ENCODE assay signal across 8 cellular contexts in genomic region chr16:57735755-57736418, GRCh38. TPM values are rescaled to one million over a fixed set of nuclear protein-coding genes. Genes with fewer than 3 reads are reported as not detected.
DNase-seq lines count a peak whose midpoint lies in the region; ATAC-seq, FAIRE-seq and TF ChIP-seq lines count a peak whose summit lies in the region.

TSS of gene KATNB1 (plus strand) at chr16:57735770. CDS start at chr16:57737244, 1,474 bp downstream.

- POLR2A ChIA-PET in Panc1 (lab: Charles Lee) (interaction anchor here (0.8 kb wide), 1 partner anchor 94 kb away, joined by 3 read pairs; no protein-coding TSS in a partner anchor), H1 (lab: Charles Lee; ENCODE audit: partially characterized antibody) (interaction anchor here (0.6 to 4.2 kb wide), 31 partner anchors 10 to 799 kb away, joined by 3 to 22 read pairs (median 4); partner anchors contain the start of genes ADGRG3, CCDC102A, MMP15 and USB1)

- no TSS peak for BruUV-seq in Panc1 (replicated peaks; lab: Mats Ljungman, UMichigan)

- H3K4me1 ChIP-seq in Panc1 (ENCODE audit: control insufficient read depth, insufficient read depth, low read length) (peaks cover 4% of the 10 kb centered on the region), H1 (replicated peaks in 1 of 4; ENCODE audit: control insufficient read depth in 3 of 4, insufficient read depth in 4 of 4, low read length in 3 of 4) (peaks cover 0 to 15% (median 4%) of the 10 kb centered on the region in 4 experiments; a peak in 6 of 7 replicates)

- H3K4me2 ChIP-seq in H1 (ENCODE audit: insufficient read depth in 1 of 2, low read depth in 2 of 2, low read length in 2 of 2): peak within 1 kb of the TSS; percentile 78 to 95

- no peak; a peak in 2 of 3 replicates for TF ChIP-seq POLR2A in H1 (IDR thresholded peaks at IDR 0.05; ENCODE audit: control extremely low read depth in 1 of 2, low read depth in 2 of 2, low read length in 2 of 2)

- no peak for TF ChIP-seq EP300 in H1 (IDR thresholded peaks at IDR 0.05; ENCODE audit: borderline replicate concordance in 1 of 2, low read depth in 2 of 2, low read length in 2 of 2)

- intact Hi-C loops in Panc1 (cut with micrococcal nuclease; ENCODE audit: unreplicated experiment): loop anchor here (5.0 kb wide), 1 partner anchor 144 kb away; no protein-coding TSS in a partner anchor

- H4K5ac ChIP-seq in H1 (ENCODE audit: insufficient read length, low read depth, low read length): peak within 1 kb of the TSS; percentile 31

- H3K36me3 ChIP-seq in Panc1 (ENCODE audit: control insufficient read depth, insufficient read depth, low read length) (peaks cover 3% of the 10 kb centered on the region; the same call in 1 of the 2 replicates), H1 (ENCODE audit: control insufficient read depth in 2 of 4, insufficient read depth in 4 of 4, low read length in 3 of 4) (peaks cover 0 to 5% (median 0%) of the 10 kb centered on the region in 4 experiments; a peak in 3 of 8 replicates)

- H3K9me3 ChIP-seq in Panc1 (ENCODE audit: control insufficient read depth, insufficient read depth, low read depth, low read length) (no peaks in the 10 kb centered on the region), H1 (ENCODE audit: insufficient read depth in 2 of 2, low read depth in 1 of 2, low read length in 1 of 2) (no peaks in the 10 kb centered on the region; a peak in 1 of 4 replicates)

- no peak within 1 kb of the TSS; the same call in 1 of the 2 replicates for H2AFZ ChIP-seq in H1 (ENCODE audit: low read length)

- H2BK5ac ChIP-seq in H1 (ENCODE audit: low read depth, low read length): peak within 1 kb of the TSS; percentile 90

- peak within 1 kb of the TSS; percentile 46 to 98 (median 90) for H3K9ac ChIP-seq in H1 (replicated peaks in 1 of 4; ENCODE audit: extremely low read depth in 1 of 4, low read depth in 3 of 4, low read length in 3 of 4)

- H3K79me2 ChIP-seq in H1 (ENCODE audit: control insufficient read depth in 1 of 2, insufficient read depth in 2 of 2, low read length in 2 of 2): no peaks in the 10 kb centered on the region; a peak in 1 of 4 replicates

- no peak within 1 kb of the TSS for H4K91ac ChIP-seq in H1 (replicated peaks; ENCODE audit: insufficient read length, low read length)

- peak within 1 kb of the TSS; percentile 62 for H3K56ac ChIP-seq in H1 (replicated peaks; ENCODE audit: insufficient read length, low read depth, low read length)

- TF ChIP-seq CTCF in Panc1 (IDR thresholded peaks at IDR 0.05) (no peak), H1 (IDR thresholded peaks at IDR 0.05; ENCODE audit: control extremely low read depth in 1 of 3, insufficient read depth in 1 of 3, low read depth in 1 of 3, low read length in 3 of 3) (no peak)

- in situ Hi-C loops in Panc1 (cut with HindIII; ENCODE audit: low pct_unique_long_range_greater_than_20kb, low sequenced_read_pairs): no loop called here

- DNase-seq in activated naive CD4-positive, alpha-beta T cell treated with Interleukin-2 at 50 U/mL for 16 hours: peak; percentile 8
- no peak for DNase-seq in activated naive CD4-positive, alpha-beta T cell treated with anti-CD3 and anti-CD28 coated beads, Interleukin-2, amount 50 U/mL, for 16 hours
- no peak for DNase-seq in Panc1 (ENCODE audit: low read depth, low spot score)
- no peak for DNase-seq in H1 (ENCODE audit: low read depth in 1 of 2, low spot score in 2 of 2)
- DNase-seq in myocyte (ENCODE audit: low read depth): no peak
- no peak for DNase-seq in RPMI8226
- DNase-seq in stimulated activated CD4-positive, alpha-beta T cell treated with anti-CD3 and anti-CD28 coated beads, Interleukin-15, amount 100 ng/mL, for 24 hours: no peak

- H3K4me3 ChIP-seq in Panc1 (ENCODE audit: low read depth in 2 of 2, low read length in 2 of 2): peak within 1 kb of the TSS; percentile 75 to 81
- peak within 1 kb of the TSS; percentile 73 to 93 (median 86) for H3K4me3 ChIP-seq in H1 (ENCODE audit: extremely low read depth in 1 of 4, insufficient read depth in 2 of 4, low read depth in 3 of 4, low read length in 4 of 4)

- H2BK20ac ChIP-seq in H1 (ENCODE audit: low read length): no peak within 1 kb of the TSS

- CTCF ChIA-PET in Panc1 (lab: Charles Lee): interaction anchor here (0.6 to 1.2 kb wide), 6 partner anchors 13 to 763 kb away, joined by 3 to 17 read pairs (median 4); partner anchors contain the start of gene DRC7
- CTCF ChIA-PET in H1 (lab: Charles Lee; ENCODE audit: partially characterized antibody): interaction anchor here (0.5 to 2.8 kb wide), 24 partner anchors 9 to 287 kb away, joined by 3 to 24 read pairs (median 3); partner anchors contain the start of gene KIFC3

- H3K18ac ChIP-seq in H1 (ENCODE audit: extremely low read depth, low read length): peak within 1 kb of the TSS; percentile 85

- WGBS in H1 (ENCODE audit: extremely low coverage in 1 of 2, insufficient coverage in 1 of 2, insufficient read length in 1 of 2, insufficient replicate concordance in 2 of 2, low coverage in 1 of 2, low lambda C conversion rate in 2 of 2, missing lambda C conversion rate in 1 of 2), 2 experiments: 7% methylated on average over 19 of the region's 35 CpGs; no CpG with 5 or more reads in 1 of the 2 experiments

- no peak within 1 kb of the TSS for H3K14ac ChIP-seq in H1 (ENCODE audit: insufficient read length)

- no peak within 1 kb of the TSS for H3K23ac ChIP-seq in H1 (ENCODE audit: insufficient read length)

- H3K23me2 ChIP-seq in H1 (ENCODE audit: low read depth, low read length): peaks cover 13% of the 10 kb centered on the region; the same call in 1 of the 2 replicates

- H3K27ac ChIP-seq in Panc1 (ENCODE audit: low read length) (peak within 1 kb of the TSS; percentile 93), H1 (ENCODE audit: low read depth, low read length) (peak within 1 kb of the TSS; percentile 89)

- 0 out of 2 replicates have a peak within 1 kb of the TSS, but pooled peaks have one; percentile 53 for H2AK5ac ChIP-seq in H1 (ENCODE audit: low read depth, low read length)

- peak within 1 kb of the TSS; percentile 36 for H3K4ac ChIP-seq in H1 (replicated peaks; ENCODE audit: insufficient read length, low read depth, low read length)

- TF ChIP-seq RAD21 in H1 (IDR thresholded peaks at IDR 0.05 in 1 of 2, conservative IDR thresholded peaks at IDR 0.05 in 1 of 2; ENCODE audit: low read depth in 2 of 2, low read length in 2 of 2): no peak

- H2BK12ac ChIP-seq in H1 (ENCODE audit: low read depth, low read length): peak within 1 kb of the TSS; percentile 39; the same call in 1 of the 2 replicates

- H2BK120ac ChIP-seq in H1 (replicated peaks; ENCODE audit: low read depth, low read length): no peak within 1 kb of the TSS

- ATAC-seq in Panc1 (peak; percentile 48), GM18909 (IDR thresholded peaks at IDR 0.05; ENCODE audit: poor library complexity, unreplicated experiment) (no peak)

- H2BK15ac ChIP-seq in H1 (ENCODE audit: low read length): no peak within 1 kb of the TSS

- peak within 1 kb of the TSS; percentile 93 for H4K8ac ChIP-seq in H1 (ENCODE audit: extremely low read depth, insufficient read depth, low read length)

- H4K20me1 ChIP-seq in H1 (replicated peaks in 1 of 2; ENCODE audit: control insufficient read depth in 1 of 2, insufficient read depth in 2 of 2, low read length in 2 of 2): peaks cover 0 to 4% of the 10 kb centered on the region in 2 experiments

- H3K79me1 ChIP-seq in H1 (ENCODE audit: low read depth, low read length): no peaks in the 10 kb centered on the region

- H3K27me3 ChIP-seq in Panc1 (ENCODE audit: control insufficient read depth, insufficient read depth, low read length): no peaks in the 10 kb centered on the region
- no peaks in the 10 kb centered on the region; a peak in 1 of 7 replicates for H3K27me3 ChIP-seq in H1 (replicated peaks in 1 of 4; ENCODE audit: control insufficient read depth in 3 of 4, extremely low read depth in 1 of 4, insufficient read depth in 3 of 4, low read length in 3 of 4)

- FAIRE-seq in H1 (lab: Jason Lieb, UNC): no peak

TF ChIP-seq in H1, 55 proteins besides CTCF, POLR2A, EP300 and RAD21:
- peak; percentile 83 for TF ChIP-seq E2F6 (IDR thresholded peaks at IDR 0.05)
- TF ChIP-seq SIN3A (conservative IDR thresholded peaks at IDR 0.05 in 1 of 2, IDR thresholded peaks at IDR 0.05 in 1 of 2; ENCODE audit: low read depth in 1 of 2, low read length in 2 of 2): 0 out of 4 replicates have a peak, but pooled peaks of 1 of the 2 experiments have one; percentile 18
- no peak for TF ChIP-seq CREB1 (IDR thresholded peaks at IDR 0.05)
- TF ChIP-seq TAF1 (IDR thresholded peaks at IDR 0.05; ENCODE audit: low read depth, low read length): 0 out of 2 replicates have a peak, but pooled peaks have one; percentile 50
- peak; percentile 80 for TF ChIP-seq KDM4A (IDR thresholded peaks at IDR 0.05; ENCODE audit: low read depth, low read length, severe bottlenecking)
- TF ChIP-seq MAX (IDR thresholded peaks at IDR 0.05): peak; percentile 76
- no peak for TF ChIP-seq EGR1 (IDR thresholded peaks at IDR 0.05; ENCODE audit: borderline replicate concordance, low read depth, low read length)
- TF ChIP-seq POLR2AphosphoS5 (IDR thresholded peaks at IDR 0.05; ENCODE audit: low read depth, low read length): peak; percentile 73; the same call in 1 of the 2 replicates
- no peak for TF ChIP-seq CEBPB (IDR thresholded peaks at IDR 0.05; ENCODE audit: low read depth, low read length)
TF ChIP-seq in H1: peak in this region for 6.

RNA-seq across cellular contexts. Expression of gene KATNB1, which starts in this region (rescaled TPM):
- total RNA-seq in Panc1 (2021; ENCODE audit: unreplicated experiment) (8.1 TPM), myocyte (32.9 and 51.3 TPM in 2 replicates)
- 13.4 TPM for polyA plus RNA-seq in Panc1 (2012; ENCODE audit: insufficient read length)
- total RNA-seq in H1 (2021; fragmentation: NEBNext Ultra II Directional; extraction: Animal tissue kit (Norgen Biotek cat#: 25700)): 50.2 and 50.3 TPM in 2 replicates
- polyA plus RNA-seq in H1 (2011; rRNA removed): 60.4 and 88.4 TPM in 2 replicates
- polyA plus RNA-seq in H1 (2011; cell fraction: cytosol; rRNA removed): 55.3 TPM
- 166 TPM for polyA plus RNA-seq in H1 (2011; cell fraction: nucleus; rRNA removed)
- 25.0 to 47.4 TPM (median 43.4 TPM) in 4 replicates for polyA plus RNA-seq in H1 (2012, experiment 1 of 2)
- 48.3 TPM for polyA plus RNA-seq in H1 (2012, experiment 2 of 2)
- polyA plus RNA-seq in H1 (2013, experiment 1 of 2): 31.0 TPM
- polyA plus RNA-seq in H1 (2013, experiment 2 of 2): 28.8 TPM
- polyA minus RNA-seq in H1 (2011; rRNA and poly(A)+ RNA removed): 31.8 and 43.0 TPM in 2 replicates
- polyA minus RNA-seq in H1 (2011; cell fraction: cytosol; rRNA and poly(A)+ RNA removed): 29.9 TPM
- 42.7 TPM for polyA minus RNA-seq in H1 (2011; cell fraction: nucleus; rRNA and poly(A)+ RNA removed)
- 28.6 TPM for polyA plus RNA-seq in myocyte (2012)
